Comparison of ENCODE assay signal across 20 cellular contexts in genomic region chr2:108805782-108806181, GRCh38.
"Had no signal": no experiment of that assay in that cellular context is flagged by ENCODE, and none has a peak within 500 bp of the region (broad histone marks: within the 10 kb centered on the region; RNA-seq: fewer than 3 reads in every experiment).

No MANE protein-coding gene starts in this region.

- H3K27ac ChIP-seq: gastroesophageal sphincter, right atrium auricular region had no signal

- H3K27me3 ChIP-seq: gastroesophageal sphincter, right atrium auricular region had no signal

- FAIRE-seq: astrocyte, kidney, small intestine had no signal

- H3K27ac Mint-ChIP-seq: activated CD4-positive, alpha-beta memory T cell treated with anti-CD3 and anti-CD28 coated beads, Interleukin-2, amount 10 ng/mL, durations not matched to agents 7 days and 5 days; activated naive CD4-positive, alpha-beta T cell treated with anti-CD3 and anti-CD28 coated beads, Interleukin-2, amount 10 ng/mL, durations not matched to agents 7 days and 5 days; activated T-cell treated with anti-CD3 and anti-CD28 coated beads, Interleukin-2, amount 50 U/mL, for 24 hours; endodermal cell; memory B cell; natural killer cell treated with Interleukin-12 subunit alpha and Interleukin-12 subunit beta and Interleukin-15 and Interleukin-18, amount 100 ng/mL, for 72 hours; T-helper 17 cell; WTC11 had no signal

- H3K27me3 Mint-ChIP-seq: activated CD4-positive, alpha-beta memory T cell treated with anti-CD3 and anti-CD28 coated beads, Interleukin-2, amount 10 ng/mL, durations not matched to agents 7 days and 5 days; activated naive CD4-positive, alpha-beta T cell treated with anti-CD3 and anti-CD28 coated beads, Interleukin-2, amount 10 ng/mL, durations not matched to agents 7 days and 5 days; activated T-cell treated with anti-CD3 and anti-CD28 coated beads, Interleukin-2, amount 50 U/mL, for 24 hours; memory B cell; natural killer cell treated with Interleukin-12 subunit alpha and Interleukin-12 subunit beta and Interleukin-15 and Interleukin-18, amount 100 ng/mL, for 72 hours; T-helper 17 cell had no signal

- H3K4me3 Mint-ChIP-seq: activated CD4-positive, alpha-beta memory T cell treated with anti-CD3 and anti-CD28 coated beads, Interleukin-2, amount 10 ng/mL, durations not matched to agents 7 days and 5 days; activated naive CD4-positive, alpha-beta T cell treated with anti-CD3 and anti-CD28 coated beads, Interleukin-2, amount 10 ng/mL, durations not matched to agents 7 days and 5 days; activated T-cell treated with anti-CD3 and anti-CD28 coated beads, Interleukin-2, amount 50 U/mL, for 24 hours; endodermal cell; memory B cell; natural killer cell treated with Interleukin-12 subunit alpha and Interleukin-12 subunit beta and Interleukin-15 and Interleukin-18, amount 100 ng/mL, for 72 hours; T-helper 17 cell; WTC11 had no signal

- H3K4me1 Mint-ChIP-seq: activated CD4-positive, alpha-beta memory T cell treated with anti-CD3 and anti-CD28 coated beads, Interleukin-2, amount 10 ng/mL, durations not matched to agents 7 days and 5 days; activated naive CD4-positive, alpha-beta T cell treated with anti-CD3 and anti-CD28 coated beads, Interleukin-2, amount 10 ng/mL, durations not matched to agents 7 days and 5 days; endodermal cell; memory B cell; WTC11 had no signal

- H3K4me3 ChIP-seq: gastroesophageal sphincter, right atrium auricular region had no signal

- DNase-seq: activated CD4-positive, alpha-beta memory T cell treated with anti-CD3 and anti-CD28 coated beads, Interleukin-2, amount 10 ng/mL, durations not matched to agents 7 days and 5 days; activated CD4-positive, alpha-beta T cell treated with anti-CD3 and anti-CD28 coated beads for 4 hours; activated naive CD4-positive, alpha-beta T cell treated with anti-CD3 and anti-CD28 coated beads, Interleukin-2, amount 10 ng/mL, durations not matched to agents 7 days and 5 days; activated T-cell treated with anti-CD3 and anti-CD28 coated beads, Interleukin-2, amount 50 U/mL, for 24 hours; endodermal cell; kidney; left ventricle myocardium superior; nucleus accumbens; small intestine; stimulated activated CD4-positive, alpha-beta T cell treated with anti-CD3 and anti-CD28 coated beads, Interleukin-4, amount 100 ng/mL, for 24 hours; stimulated activated naive CD4-positive, alpha-beta T cell treated with Interleukin-2 at 50 U/mL for 16 hours; substantia nigra; T-helper 17 cell; trophoblast cell had no signal

- H3K4me1 ChIP-seq: gastroesophageal sphincter, right atrium auricular region had no signal

- ATAC-seq: gastroesophageal sphincter; left ventricle myocardium superior; natural killer cell treated with Interleukin-12 subunit alpha and Interleukin-12 subunit beta and Interleukin-15 and Interleukin-18, amount 100 ng/mL, for 72 hours; T-helper 17 cell; WTC11 had no signal
